In genomic region chr13:39822437-39822836, GRCh38 we compare ENCODE assay signal across 1 cellular context.
TF ChIP-seq lines count a peak whose summit lies in the region.

No MANE protein-coding gene starts in this region.

TF ChIP-seq in GM12878, 131 proteins besides CTCF, POLR2A, EP300 and RAD21 (continued from another document):
- TF ChIP-seq, protein P1, sequence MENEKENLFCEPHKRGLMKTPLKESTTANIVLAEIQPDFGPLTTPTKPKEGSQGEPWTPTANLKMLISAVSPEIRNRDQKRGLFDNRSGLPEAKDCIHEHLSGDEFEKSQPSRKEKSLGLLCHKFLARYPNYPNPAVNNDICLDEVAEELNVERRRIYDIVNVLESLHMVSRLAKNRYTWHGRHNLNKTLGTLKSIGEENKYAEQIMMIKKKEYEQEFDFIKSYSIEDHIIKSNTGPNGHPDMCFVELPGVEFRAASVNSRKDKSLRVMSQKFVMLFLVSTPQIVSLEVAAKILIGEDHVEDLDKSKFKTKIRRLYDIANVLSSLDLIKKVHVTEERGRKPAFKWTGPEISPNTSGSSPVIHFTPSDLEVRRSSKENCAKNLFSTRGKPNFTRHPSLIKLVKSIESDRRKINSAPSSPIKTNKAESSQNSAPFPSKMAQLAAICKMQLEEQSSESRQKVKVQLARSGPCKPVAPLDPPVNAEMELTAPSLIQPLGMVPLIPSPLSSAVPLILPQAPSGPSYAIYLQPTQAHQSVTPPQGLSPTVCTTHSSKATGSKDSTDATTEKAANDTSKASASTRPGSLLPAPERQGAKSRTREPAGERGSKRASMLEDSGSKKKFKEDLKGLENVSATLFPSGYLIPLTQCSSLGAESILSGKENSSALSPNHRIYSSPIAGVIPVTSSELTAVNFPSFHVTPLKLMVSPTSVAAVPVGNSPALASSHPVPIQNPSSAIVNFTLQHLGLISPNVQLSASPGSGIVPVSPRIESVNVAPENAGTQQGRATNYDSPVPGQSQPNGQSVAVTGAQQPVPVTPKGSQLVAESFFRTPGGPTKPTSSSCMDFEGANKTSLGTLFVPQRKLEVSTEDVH (IDR thresholded peaks at IDR 0.05; ENCODE audit: low read depth, partially characterized antibody): no peak
- no peak for TF ChIP-seq RELA (IDR thresholded peaks at IDR 0.05; ENCODE audit: borderline replicate concordance, partially characterized antibody)
- no peak for TF ChIP-seq ZNF217 (IDR thresholded peaks at IDR 0.05)
- no peak for TF ChIP-seq POLR2AphosphoS5 (IDR thresholded peaks at IDR 0.05; ENCODE audit: low read length)
- no peak for TF ChIP-seq ZZZ3 (IDR thresholded peaks at IDR 0.05; ENCODE audit: control insufficient read depth, insufficient read length, low read depth)
- no peak for TF ChIP-seq SREBF2 (IDR thresholded peaks at IDR 0.05; ENCODE audit: low read length)
- no peak for TF ChIP-seq POU2F2 (IDR thresholded peaks at IDR 0.05; ENCODE audit: borderline replicate concordance, low read depth, low read length)
- TF ChIP-seq, protein P2, sequence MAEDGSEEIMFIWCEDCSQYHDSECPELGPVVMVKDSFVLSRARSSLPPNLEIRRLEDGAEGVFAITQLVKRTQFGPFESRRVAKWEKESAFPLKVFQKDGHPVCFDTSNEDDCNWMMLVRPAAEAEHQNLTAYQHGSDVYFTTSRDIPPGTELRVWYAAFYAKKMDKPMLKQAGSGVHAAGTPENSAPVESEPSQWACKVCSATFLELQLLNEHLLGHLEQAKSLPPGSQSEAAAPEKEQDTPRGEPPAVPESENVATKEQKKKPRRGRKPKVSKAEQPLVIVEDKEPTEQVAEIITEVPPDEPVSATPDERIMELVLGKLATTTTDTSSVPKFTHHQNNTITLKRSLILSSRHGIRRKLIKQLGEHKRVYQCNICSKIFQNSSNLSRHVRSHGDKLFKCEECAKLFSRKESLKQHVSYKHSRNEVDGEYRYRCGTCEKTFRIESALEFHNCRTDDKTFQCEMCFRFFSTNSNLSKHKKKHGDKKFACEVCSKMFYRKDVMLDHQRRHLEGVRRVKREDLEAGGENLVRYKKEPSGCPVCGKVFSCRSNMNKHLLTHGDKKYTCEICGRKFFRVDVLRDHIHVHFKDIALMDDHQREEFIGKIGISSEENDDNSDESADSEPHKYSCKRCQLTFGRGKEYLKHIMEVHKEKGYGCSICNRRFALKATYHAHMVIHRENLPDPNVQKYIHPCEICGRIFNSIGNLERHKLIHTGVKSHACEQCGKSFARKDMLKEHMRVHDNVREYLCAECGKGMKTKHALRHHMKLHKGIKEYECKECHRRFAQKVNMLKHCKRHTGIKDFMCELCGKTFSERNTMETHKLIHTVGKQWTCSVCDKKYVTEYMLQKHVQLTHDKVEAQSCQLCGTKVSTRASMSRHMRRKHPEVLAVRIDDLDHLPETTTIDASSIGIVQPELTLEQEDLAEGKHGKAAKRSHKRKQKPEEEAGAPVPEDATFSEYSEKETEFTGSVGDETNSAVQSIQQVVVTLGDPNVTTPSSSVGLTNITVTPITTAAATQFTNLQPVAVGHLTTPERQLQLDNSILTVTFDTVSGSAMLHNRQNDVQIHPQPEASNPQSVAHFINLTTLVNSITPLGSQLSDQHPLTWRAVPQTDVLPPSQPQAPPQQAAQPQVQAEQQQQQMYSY (CRISPR knock-in tag; IDR thresholded peaks at IDR 0.05): no peak
- TF ChIP-seq DPF2 (IDR thresholded peaks at IDR 0.05): no peak
- TF ChIP-seq CHD4 (IDR thresholded peaks at IDR 0.05): no peak
- no peak for TF ChIP-seq TCF7 (IDR thresholded peaks at IDR 0.05; ENCODE audit: borderline replicate concordance)
